3 cellular contexts compared by ENCODE assay signal in the genomic region with DNA sequence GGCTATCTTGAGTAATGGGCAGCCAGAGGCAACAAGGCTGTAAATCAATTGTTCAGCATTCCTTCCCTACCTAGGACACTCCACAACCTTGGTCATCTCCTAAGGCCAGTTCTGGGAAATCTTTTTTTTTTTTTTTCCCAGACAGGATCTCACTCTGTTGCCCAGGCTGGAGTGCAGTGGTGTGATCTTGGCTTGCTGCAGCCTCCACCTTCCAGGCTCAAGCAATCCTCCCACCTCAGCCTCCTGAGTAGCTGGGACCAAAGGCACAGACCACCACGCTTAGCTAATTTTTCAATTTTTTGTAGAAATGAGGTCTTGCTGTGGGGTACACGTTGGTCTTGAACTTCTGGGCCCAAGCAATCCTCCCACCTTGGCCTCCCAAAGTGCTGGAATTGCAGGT. TPM values are rescaled to one million over a fixed set of nuclear protein-coding genes. Genes with fewer than 3 reads are reported as not detected.
"Had no signal": no experiment of that assay in that cellular context is flagged by ENCODE, and none has a peak within 500 bp of the region (broad histone marks: within the 10 kb centered on the region; RNA-seq: fewer than 3 reads in every experiment).

No MANE protein-coding gene starts in this region.

RNA-seq across cellular contexts. Expression of gene ERAP2, which starts 54.7 kb away (rescaled TPM):
- total RNA-seq: endodermal cell, progenitor cell of endocrine pancreas had no signal
- polyA plus RNA-seq: smooth muscle cell had no signal
